8 cellular contexts compared by ENCODE assay signal in the genomic region with DNA sequence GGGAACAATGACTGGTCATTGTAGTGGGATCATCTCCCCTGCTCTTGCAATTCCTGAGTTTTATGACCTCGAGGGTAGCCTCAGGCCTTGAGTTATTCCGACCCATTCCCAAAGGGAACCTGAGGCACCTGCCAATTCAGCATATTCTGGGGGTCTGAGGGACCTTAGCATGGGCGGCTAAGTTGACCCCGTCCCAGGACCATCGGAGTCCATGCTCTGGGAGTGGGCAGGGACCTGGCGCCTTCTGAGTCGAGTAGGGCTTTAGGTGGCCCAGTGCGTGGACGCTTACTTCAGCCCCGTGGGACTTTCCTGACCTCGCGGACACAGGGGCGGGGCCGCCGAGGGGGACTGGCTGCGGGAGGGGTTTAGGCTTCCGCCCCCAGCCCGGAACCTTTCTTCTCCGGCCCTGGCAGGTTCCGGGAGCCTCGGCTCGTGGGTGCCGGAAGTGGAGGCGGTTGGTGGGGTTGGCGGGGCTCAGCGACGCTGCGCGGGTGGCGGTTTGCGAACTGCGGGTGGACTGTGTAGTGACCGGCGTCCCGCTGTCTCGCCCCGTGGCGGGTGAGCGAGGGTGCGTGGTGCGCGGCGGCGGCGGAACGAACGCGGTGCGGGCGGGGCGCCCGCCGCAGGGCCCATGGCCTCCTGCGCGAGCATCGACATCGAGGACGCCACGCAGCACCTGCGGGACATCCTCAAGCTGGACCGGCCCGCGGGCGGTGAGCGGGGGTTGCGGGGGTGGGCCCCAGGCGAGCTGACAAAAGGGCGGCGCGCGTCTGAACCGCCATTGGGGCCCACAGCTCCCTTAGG. TPM values are rescaled to one million over a fixed set of nuclear protein-coding genes. Genes with fewer than 3 reads are reported as not detected.
DNase-seq lines count a peak whose midpoint lies in the region; ATAC-seq and TF ChIP-seq lines count a peak whose summit lies in the region.

A gene with protein sequence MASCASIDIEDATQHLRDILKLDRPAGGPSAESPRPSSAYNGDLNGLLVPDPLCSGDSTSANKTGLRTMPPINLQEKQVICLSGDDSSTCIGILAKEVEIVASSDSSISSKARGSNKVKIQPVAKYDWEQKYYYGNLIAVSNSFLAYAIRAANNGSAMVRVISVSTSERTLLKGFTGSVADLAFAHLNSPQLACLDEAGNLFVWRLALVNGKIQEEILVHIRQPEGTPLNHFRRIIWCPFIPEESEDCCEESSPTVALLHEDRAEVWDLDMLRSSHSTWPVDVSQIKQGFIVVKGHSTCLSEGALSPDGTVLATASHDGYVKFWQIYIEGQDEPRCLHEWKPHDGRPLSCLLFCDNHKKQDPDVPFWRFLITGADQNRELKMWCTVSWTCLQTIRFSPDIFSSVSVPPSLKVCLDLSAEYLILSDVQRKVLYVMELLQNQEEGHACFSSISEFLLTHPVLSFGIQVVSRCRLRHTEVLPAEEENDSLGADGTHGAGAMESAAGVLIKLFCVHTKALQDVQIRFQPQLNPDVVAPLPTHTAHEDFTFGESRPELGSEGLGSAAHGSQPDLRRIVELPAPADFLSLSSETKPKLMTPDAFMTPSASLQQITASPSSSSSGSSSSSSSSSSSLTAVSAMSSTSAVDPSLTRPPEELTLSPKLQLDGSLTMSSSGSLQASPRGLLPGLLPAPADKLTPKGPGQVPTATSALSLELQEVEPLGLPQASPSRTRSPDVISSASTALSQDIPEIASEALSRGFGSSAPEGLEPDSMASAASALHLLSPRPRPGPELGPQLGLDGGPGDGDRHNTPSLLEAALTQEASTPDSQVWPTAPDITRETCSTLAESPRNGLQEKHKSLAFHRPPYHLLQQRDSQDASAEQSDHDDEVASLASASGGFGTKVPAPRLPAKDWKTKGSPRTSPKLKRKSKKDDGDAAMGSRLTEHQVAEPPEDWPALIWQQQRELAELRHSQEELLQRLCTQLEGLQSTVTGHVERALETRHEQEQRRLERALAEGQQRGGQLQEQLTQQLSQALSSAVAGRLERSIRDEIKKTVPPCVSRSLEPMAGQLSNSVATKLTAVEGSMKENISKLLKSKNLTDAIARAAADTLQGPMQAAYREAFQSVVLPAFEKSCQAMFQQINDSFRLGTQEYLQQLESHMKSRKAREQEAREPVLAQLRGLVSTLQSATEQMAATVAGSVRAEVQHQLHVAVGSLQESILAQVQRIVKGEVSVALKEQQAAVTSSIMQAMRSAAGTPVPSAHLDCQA (N-terminal part only) (plus strand): TSS at position 422 of the 804 bp plus-strand sequence. CDS start 210 bp downstream, at position 632.

- H3K4me3 ChIP-seq in BE2C (ENCODE audit: low read depth, low read length): peak within 1 kb of the TSS; percentile 98
- H3K4me3 ChIP-seq in epithelial cell of proximal tubule (ENCODE audit: low read depth, low read length): peak within 1 kb of the TSS; percentile 99

- ATAC-seq in GM19025 (IDR thresholded peaks at IDR 0.05; ENCODE audit: low read depth, unreplicated experiment): peak; percentile 79
- ATAC-seq in HG03342 (IDR thresholded peaks at IDR 0.05; ENCODE audit: unreplicated experiment): peak; percentile 67

- peaks cover 52% of the 10 kb centered on the region for H3K36me3 ChIP-seq in BE2C

- TF ChIP-seq CTCF in BE2C (IDR thresholded peaks at IDR 0.05; ENCODE audit: low read depth, low read length) (no peak), epithelial cell of proximal tubule (conservative IDR thresholded peaks at IDR 0.05; ENCODE audit: low read depth, low read length) (no peak)

- H3K4me1 ChIP-seq in BE2C: peaks cover 4% of the 10 kb centered on the region

- H3K27me3 ChIP-seq in BE2C: no peaks in the 10 kb centered on the region

- no peaks in the 10 kb centered on the region for H3K9me3 ChIP-seq in BE2C

- DNase-seq in BE2C (peak; percentile 84), OCI-M1 (lab: John Stamatoyannopoulos, UW) (peak; percentile 89), epithelial cell of proximal tubule (ENCODE audit: low read depth) (no peak), mucosa of gallbladder (ENCODE audit: low spot score) (peak; percentile 73)
- DNase-seq in activated T-cell treated with anti-CD3 and anti-CD28 coated beads, Interleukin-2, amount 50 U/mL, for 1 hour: peak; percentile 93
- peak; percentile 84 for DNase-seq in stimulated activated CD8-positive, alpha-beta memory T cell treated with anti-CD3 and anti-CD28 coated beads, Interleukin-4, amount 100 ng/mL, for 24 hours (ENCODE audit: low read depth)

RNA-seq across cellular contexts. Expression of the gene that starts here (rescaled TPM):
- 95.2 TPM for polyA plus RNA-seq in BE2C (2012; ENCODE audit: insufficient read depth, insufficient read length, low read depth)
- total RNA-seq in epithelial cell of proximal tubule (61.1 and 61.2 TPM in 2 replicates), mucosa of gallbladder (59.5 TPM)
